Comparison of ENCODE assay signal across 8 cellular contexts in genomic region chr11:66745356-66746235, GRCh38. TPM values are rescaled to one million over a fixed set of nuclear protein-coding genes. Genes with fewer than 3 reads are reported as not detected.
A peak's percentile ranks its signal among the peaks of the same experiment; 100 is the strongest.
DNase-seq lines count a peak whose midpoint lies in the region; ATAC-seq and TF ChIP-seq lines count a peak whose summit lies in the region.

No MANE protein-coding gene starts in this region.

- H3K4me3 Mint-ChIP-seq in activated T-cell treated with anti-CD3 and anti-CD28 coated beads, Interleukin-2, amount 50 U/mL, for 72 hours: peak overlapping the region; percentile 89 to 99

- RAD21 ChIA-PET in HCT116 (lab: Charles Lee; ENCODE audit: low non-redundant PET in 1 of 2, low total read pairs in 2 of 2, uncharacterized antibody in 2 of 2, unreplicated experiment in 2 of 2): no interaction called here

- no peaks in the 10 kb centered on the region for H3K9me3 ChIP-seq in HCT116 (ENCODE audit: control insufficient read depth in 1 of 2, insufficient read depth in 1 of 2, low read depth in 1 of 2, low read length in 2 of 2)

- H3K4me2 ChIP-seq in HCT116 (ENCODE audit: low read length): peak overlapping the region; percentile 98

- no peaks in the 10 kb centered on the region for H3K36me3 ChIP-seq in HCT116 (ENCODE audit: control insufficient read depth in 1 of 2, insufficient read depth in 2 of 2, low read length in 2 of 2)

- TF ChIP-seq CTCF in HCT116 (IDR thresholded peaks at IDR 0.05 in 2 of 3, conservative IDR thresholded peaks at IDR 0.05 in 1 of 3; ENCODE audit: borderline replicate concordance in 1 of 3, insufficient read depth in 1 of 3, low read depth in 2 of 3, low read length in 2 of 3): no peak

- peak overlapping the region; percentile 83 for H3K9ac ChIP-seq in HCT116 (ENCODE audit: low read length)

- H3K36me3 Mint-ChIP-seq in activated T-cell treated with anti-CD3 and anti-CD28 coated beads, Interleukin-2, amount 50 U/mL, for 72 hours (ENCODE audit: insufficient read depth in 2 of 2): peaks cover 2 to 7% of the 10 kb centered on the region in 2 donors

- no peak for TF ChIP-seq POLR2A in HCT116 (IDR thresholded peaks at IDR 0.05; ENCODE audit: borderline replicate concordance, extremely low read depth, insufficient read depth, insufficient read length)

- POLR2A ChIA-PET in HCT116 (lab: Charles Lee): no interaction called here

- no peaks in the 10 kb centered on the region for H4K20me1 ChIP-seq in HCT116 (ENCODE audit: insufficient read depth)

- H3K27ac Mint-ChIP-seq in activated T-cell treated with anti-CD3 and anti-CD28 coated beads, Interleukin-2, amount 50 U/mL, for 72 hours: no peak overlapping the region

- intact Hi-C loops in HCT116 (cut with micrococcal nuclease): no loop called here
- intact Hi-C loops in posterior vena cava (cut with DNase I): loop anchor here in 1 of 2 donors (5.0 kb wide), 1 partner anchor 1983 kb away; no protein-coding TSS in a partner anchor

- peaks cover 8 to 28% of the 10 kb centered on the region in 2 experiments for H3K4me1 ChIP-seq in HCT116 (ENCODE audit: control insufficient read depth in 1 of 2, insufficient read depth in 2 of 2, low read length in 2 of 2)

- H3K9me2 ChIP-seq in HCT116 (ENCODE audit: insufficient read depth): no peaks in the 10 kb centered on the region

- DNase-seq in HCT116 (ENCODE audit: low read depth, low spot score) (no peak), NCI-H2171 (lab: John Stamatoyannopoulos, UW) (peak; percentile 25), germinal center (ENCODE audit: low spot score) (peak; percentile 66), putamen (ENCODE audit: low spot score) (peak; percentile 11), posterior vena cava (ENCODE audit: low spot score) (no peak)
- DNase-seq in activated T-cell treated with anti-CD3 and anti-CD28 coated beads, Interleukin-2, amount 50 U/mL, for 72 hours: peak; percentile 62 to 64

- no peaks in the 10 kb centered on the region for H3K27me3 ChIP-seq in HCT116 (ENCODE audit: insufficient read depth, low read length)

- CTCF ChIA-PET in HCT116 (lab: Charles Lee): no interaction called here

- peak overlapping the region; percentile 85 for H3K27ac ChIP-seq in HCT116 (ENCODE audit: low read depth, low read length)

- TF ChIP-seq RAD21 in HCT116 (IDR thresholded peaks at IDR 0.05; ENCODE audit: low read depth): no peak

- TSS peak; percentile 49 for BruUV-seq in HCT116 (replicated peaks; lab: Mats Ljungman, UMichigan)

- H3K27me3 Mint-ChIP-seq in activated T-cell treated with anti-CD3 and anti-CD28 coated beads, Interleukin-2, amount 50 U/mL, for 72 hours (ENCODE audit: low read depth): no peaks in the 10 kb centered on the region

- peak overlapping the region; percentile 84; the same call in 1 of the 2 replicates for H3K4me3 ChIP-seq in GM08714 (ENCODE audit: low read length)
- peak overlapping the region; percentile 74 to 89 for H3K4me3 ChIP-seq in HCT116 (replicated peaks in 1 of 2; ENCODE audit: low read depth in 1 of 2, low read length in 2 of 2)

- H3K4me1 Mint-ChIP-seq in activated T-cell treated with anti-CD3 and anti-CD28 coated beads, Interleukin-2, amount 50 U/mL, for 72 hours (ENCODE audit: low read depth): peaks cover 27% of the 10 kb centered on the region

- ATAC-seq in HCT116 (peak; percentile 77), GM18868 (IDR thresholded peaks at IDR 0.05; ENCODE audit: unreplicated experiment) (no peak)
- peak; percentile 53 to 66 for ATAC-seq in activated T-cell treated with anti-CD3 and anti-CD28 coated beads, Interleukin-2, amount 50 U/mL, for 72 hours (replicated peaks in 1 of 2)

- H3K9me3 Mint-ChIP-seq in activated T-cell treated with anti-CD3 and anti-CD28 coated beads, Interleukin-2, amount 50 U/mL, for 72 hours: peaks cover 1 to 5% of the 10 kb centered on the region in 2 donors

- H3K79me2 ChIP-seq in HCT116 (ENCODE audit: insufficient read depth, low read length): peaks cover 16% of the 10 kb centered on the region; the same call in 1 of the 2 replicates

- H2AFZ ChIP-seq in HCT116 (ENCODE audit: low read depth, low read length, poor library complexity, severe bottlenecking): no peak overlapping the region

TF ChIP-seq in HCT116, 20 proteins besides CTCF, POLR2A, EP300 and RAD21:
- TF ChIP-seq POLR2AphosphoS5 (IDR thresholded peaks at IDR 0.05; ENCODE audit: low read depth, low read length): peak; percentile 65
- TF ChIP-seq EZH2phosphoT487 (IDR thresholded peaks at IDR 0.05; ENCODE audit: borderline replicate concordance): no peak
TF ChIP-seq in HCT116: peak in this region for 1.

RNA-seq across cellular contexts. Expression of gene SPTBN2, which starts 16.6 kb away (rescaled TPM):
- total RNA-seq in HCT116 (2021; ENCODE audit: unreplicated experiment) (18.5 TPM), posterior vena cava (1 to 10 TPM; 4.2 to 5.9 TPM)
- 16.7 and 18.0 TPM in 2 replicates for polyA plus RNA-seq in HCT116 (2012)
- total RNA-seq in activated T-cell treated with anti-CD3 and anti-CD28 coated beads, Interleukin-2, amount 50 U/mL, for 72 hours: 1 to 10 TPM in 1 of 2 donors, under 1 TPM in 1; 0.69 to 1.5 TPM

Comparison
In these comparisons a context has a peak if more than half of its experiments do, and no peak if none do; other contexts are left out.
1. DNase-seq: peak in NCI-H2171 (single experiment), activated T-cell treated with anti-CD3 and anti-CD28 coated beads, Interleukin-2, amount 50 U/mL, for 72 hours (2 of 2), germinal center (single experiment) and putamen (single experiment); none in HCT116 (single experiment) and posterior vena cava (single experiment).